8 cellular contexts compared by ENCODE assay signal in the genomic region with DNA sequence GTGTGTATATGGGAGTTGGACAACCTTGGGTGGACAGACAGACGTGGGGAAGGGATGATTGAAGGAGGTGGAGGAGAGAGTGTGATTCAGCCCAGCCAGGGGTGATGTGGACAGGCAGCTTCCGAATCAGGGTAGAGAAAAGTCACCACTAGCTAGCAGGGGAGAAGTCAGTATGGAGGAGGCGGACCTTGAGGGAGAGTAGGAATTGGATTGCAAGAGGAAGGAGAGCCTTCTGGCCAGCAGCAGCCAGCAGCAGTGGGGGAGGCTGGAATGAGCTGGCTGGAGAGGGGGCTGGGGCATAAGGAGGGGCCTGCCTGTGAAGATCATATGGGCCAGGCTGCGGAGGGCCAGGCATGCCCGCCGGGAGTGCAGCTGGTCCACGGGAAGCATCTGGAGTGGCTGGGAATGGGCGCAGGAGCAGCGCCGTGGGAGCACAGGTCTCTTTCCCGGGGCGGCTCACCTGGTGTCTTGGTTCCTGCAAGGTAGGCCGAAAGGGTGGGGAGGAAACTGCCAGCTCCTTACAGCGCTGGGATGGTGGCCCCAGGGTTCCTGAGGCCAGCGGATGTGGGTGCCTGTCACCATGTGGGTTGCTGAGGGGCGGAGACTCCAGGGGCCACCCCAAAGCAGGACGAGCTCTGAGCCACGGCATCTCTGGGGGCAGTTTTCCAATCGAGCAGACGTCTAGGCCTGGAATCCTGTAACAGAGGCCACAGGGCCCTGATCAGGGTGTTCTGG.
A peak's percentile ranks its signal among the peaks of the same experiment; 100 is the strongest.
DNase-seq lines count a peak whose midpoint lies in the region; ATAC-seq and TF ChIP-seq lines count a peak whose summit lies in the region.

No MANE protein-coding gene starts in this region.

- peak; percentile 66 for DNase-seq in ELF-1 (ENCODE audit: low read depth, low spot score)
- peak; percentile 62 for DNase-seq in activated CD4-positive, CD25-positive, alpha-beta regulatory T cell treated with anti-CD3 and anti-CD28 coated beads, Interleukin-2, amount 50 U/mL, for 72 hours
- peak; percentile 76 to 81 for DNase-seq in uterus
- no peak for DNase-seq in GM10248 (ENCODE audit: extremely low spot score)

- no peaks in the 10 kb centered on the region for H3K27me3 ChIP-seq in duodenal mucosa (ENCODE audit: control insufficient read depth in 1 of 2, insufficient read depth in 2 of 2, low read length in 2 of 2)
- H3K27me3 ChIP-seq in neutrophil: no peaks in the 10 kb centered on the region
- no peaks in the 10 kb centered on the region for H3K27me3 ChIP-seq in uterus

- peaks cover 52 to 55% of the 10 kb centered on the region in 2 donors for H3K4me1 ChIP-seq in duodenal mucosa (ENCODE audit: control insufficient read depth in 1 of 2, insufficient read depth in 2 of 2, low read length in 2 of 2)
- peaks cover 44 to 45% of the 10 kb centered on the region in 2 experiments for H3K4me1 ChIP-seq in neutrophil (ENCODE audit: control insufficient read depth in 1 of 2, insufficient read depth in 1 of 2, low read depth in 1 of 2, low read length in 1 of 2)
- H3K4me1 ChIP-seq in uterus: peaks cover 12 to 54% of the 10 kb centered on the region in 2 donors

- no peaks in the 10 kb centered on the region for H3K9me3 ChIP-seq in duodenal mucosa (ENCODE audit: control insufficient read depth in 1 of 2, low read length in 2 of 2)
- H3K9me3 ChIP-seq in neutrophil: no peaks in the 10 kb centered on the region
- H3K9me3 ChIP-seq in uterus: no peaks in the 10 kb centered on the region

- TF ChIP-seq CTCF in neutrophil (IDR thresholded peaks at IDR 0.05): no peak
- no peak for TF ChIP-seq CTCF in uterus (IDR thresholded peaks at IDR 0.05)
- TF ChIP-seq CTCF in GM10248 (IDR thresholded peaks at IDR 0.05; ENCODE audit: control extremely low read depth, extremely low read depth, low read depth, missing control alignments): no peak

- peak in 1 of 2 donors; percentile 49 for TF ChIP-seq POLR2A in uterus (IDR thresholded peaks at IDR 0.05)

- H3K4me3 ChIP-seq in duodenal mucosa (ENCODE audit: low read depth in 1 of 2, low read length in 2 of 2) (peak overlapping the region; percentile 73 to 76), neutrophil (ENCODE audit: low read depth in 1 of 2, low read length in 1 of 2) (peak overlapping the region in 1 of 2 experiments; percentile 90), uterus (peak overlapping the region; percentile 10 to 11)

- ATAC-seq in HG02981 (IDR thresholded peaks at IDR 0.05; ENCODE audit: unreplicated experiment) (no peak), GM21390 (IDR thresholded peaks at IDR 0.05; ENCODE audit: unreplicated experiment) (no peak)

- no peak overlapping the region for H3K27ac ChIP-seq in duodenal mucosa (ENCODE audit: low read depth, low read length)
- H3K27ac ChIP-seq in neutrophil: peak overlapping the region; percentile 8
- peak overlapping the region; percentile 97 to 98 for H3K27ac ChIP-seq in uterus

- CTCF ChIA-PET in GM10248 (lab: Yijun Ruan, JAX): interaction anchor here (1.4 to 2.6 kb wide), 4 partner anchors 12 to 119 kb away, joined by 4 to 6 read pairs (median 4); no protein-coding TSS in a partner anchor

- H3K36me3 ChIP-seq in duodenal mucosa (ENCODE audit: control insufficient read depth in 1 of 2, insufficient read depth in 2 of 2, low read length in 2 of 2) (no peaks in the 10 kb centered on the region), neutrophil (no peaks in the 10 kb centered on the region), uterus (no peaks in the 10 kb centered on the region)

- intact Hi-C loops in uterus (cut with DNase I; ENCODE audit: low total_unique reads): loop anchor here (5.0 kb wide), 1 partner anchor 46 kb away; no protein-coding TSS in a partner anchor

- peak overlapping the region in 1 of 2 donors; percentile 38 for H3K9ac ChIP-seq in duodenal mucosa (ENCODE audit: low read depth in 1 of 2, low read length in 2 of 2)

- POLR2A ChIA-PET in GM10248 (lab: Yijun Ruan, JAX): no interaction called here
